Comparison of ENCODE assay signal across 32 cellular contexts in the genomic region with DNA sequence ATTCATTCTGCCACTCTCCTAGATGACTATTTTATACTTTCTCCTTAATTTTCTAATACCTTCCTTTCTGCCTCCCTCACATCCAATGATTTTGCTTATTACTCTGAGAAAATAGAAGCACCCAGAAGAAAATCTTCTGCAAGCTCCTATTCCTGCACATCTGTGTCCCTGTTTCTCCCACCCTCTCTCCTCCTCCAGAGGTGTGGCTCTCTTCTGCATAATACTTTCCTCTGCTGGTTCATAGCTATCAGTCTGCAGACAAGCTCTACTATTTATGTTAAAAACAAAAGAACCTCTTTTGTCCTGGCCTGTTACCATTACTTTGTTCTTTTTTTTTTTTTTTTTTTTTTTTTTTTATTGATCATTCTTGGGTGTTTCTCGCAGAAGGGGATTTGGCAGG. TPM values are rescaled to one million over a fixed set of nuclear protein-coding genes. Genes with fewer than 3 reads are reported as not detected.
DNase-seq lines count a peak whose midpoint lies in the region; ATAC-seq, FAIRE-seq and TF ChIP-seq lines count a peak whose summit lies in the region.
"Had no signal": no experiment of that assay in that cellular context is flagged by ENCODE, and none has a peak within 500 bp of the region (broad histone marks: within the 10 kb centered on the region; RNA-seq: fewer than 3 reads in every experiment).

No MANE protein-coding gene starts in this region.

- H4K91ac ChIP-seq in mesenchymal stem cell (ENCODE audit: low read length), result no peak overlapping the region

- TF ChIP-seq CTCF in A549 (IDR thresholded peaks at IDR 0.05), result no peak
- no peak for TF ChIP-seq CTCF in Caco-2 (IDR thresholded peaks at IDR 0.05; ENCODE audit: insufficient read depth in 1 of 2, low read depth in 1 of 2, low read length in 1 of 2, severe bottlenecking in 1 of 2, unreplicated experiment in 1 of 2)
- TF ChIP-seq CTCF in neutrophil (IDR thresholded peaks at IDR 0.05), result no peak
- TF ChIP-seq CTCF in pancreas (IDR thresholded peaks at IDR 0.05), result no peak

- H3K4me3 ChIP-seq in A549 (no peak overlapping the region), Caco-2 (ENCODE audit: low read depth, low read length) (no peak overlapping the region), neutrophil (ENCODE audit: low read depth in 1 of 2, low read length in 1 of 2) (no peak overlapping the region), mesenchymal stem cell (ENCODE audit: insufficient read depth in 1 of 2, low read depth in 1 of 2, low read length in 2 of 2) (no peak overlapping the region), pancreas (no peak overlapping the region)
- H3K4me3 ChIP-seq: GM12878, GM23338, HAP-1, Peyer's patch had no signal

- no peak overlapping the region for H3K14ac ChIP-seq in mesenchymal stem cell (ENCODE audit: low read length in 2 of 2)

- H3K4me2 ChIP-seq in A549 (peak overlapping the region; percentile 40; the same call in 2 of the 3 replicates), mesenchymal stem cell (ENCODE audit: low read length, poor library complexity, severe bottlenecking) (no peak overlapping the region)
- H3K4me2 ChIP-seq: GM23338, KMS-11 had no signal

- H3K27me3 ChIP-seq in Caco-2 (replicated peaks; ENCODE audit: control insufficient read depth, insufficient read depth, low read length), result no peaks in the 10 kb centered on the region
- no peaks in the 10 kb centered on the region for H3K27me3 ChIP-seq in neutrophil
- no peaks in the 10 kb centered on the region for H3K27me3 ChIP-seq in mesenchymal stem cell (ENCODE audit: control insufficient read depth in 1 of 2, insufficient read depth in 1 of 2, low read length in 2 of 2)
- no peaks in the 10 kb centered on the region for H3K27me3 ChIP-seq in pancreas
- H3K27me3 ChIP-seq: Peyer's patch had no signal

- H2AFZ ChIP-seq in mesenchymal stem cell (ENCODE audit: low read depth, low read length), result no peak overlapping the region
- H2AFZ ChIP-seq: GM23338 had no signal

- POLR2A ChIA-PET in A549 (lab: Yijun Ruan, JAX), result no interaction called here
- POLR2A ChIA-PET in Caco-2 (lab: Charles Lee), result no interaction called here

- DNase-seq in A549 (ENCODE audit: low read depth in 1 of 2, low spot score in 1 of 2) (no peak), Caco-2 (no peak), mesenchymal stem cell (no peak), pancreas (no peak)
- DNase-seq in activated naive CD8-positive, alpha-beta T cell treated with anti-CD3 and anti-CD28 coated beads, Interleukin-2, amount 50 U/mL, for 24 hours, result no peak
- DNase-seq: AML-193; C1 segment of cervical spinal cord; CD8-positive, alpha-beta T cell; DMS 273 treated with DMSO at 0.1 percent for 48 hours; DMS79; EL; GDM1; HFFc6; NCI-H1092 treated with DMSO at 0.1 percent for 48 hours; NCI-H1436; NCI-H187; NCI-H2081 treated with DMSO at 0.1 percent for 48 hours; NCI-H2171 treated with DMSO at 0.1 percent for 48 hours; NCI-H446; NCI-H526; NCI-H82; NK-92 treated with Interleukin-12 subunit alpha and Interleukin-12 subunit beta, amount 100 ng/mL, for 24 hours; Peyer's patch; SHP77 treated with DMSO at 0.1 percent for 48 hours had no signal

- H3K23ac ChIP-seq in mesenchymal stem cell (ENCODE audit: low read length in 2 of 2), result no peak overlapping the region

- TF ChIP-seq RAD21 in A549 (conservative IDR thresholded peaks at IDR 0.05 in 1 of 2, IDR thresholded peaks at IDR 0.05 in 1 of 2), result no peak

- H3K9ac ChIP-seq in mesenchymal stem cell (ENCODE audit: low read length), result no peak overlapping the region
- H3K9ac ChIP-seq: KMS-11 had no signal

- peaks cover 17% of the 10 kb centered on the region for H3K36me3 Mint-ChIP-seq in Caco-2 (ENCODE audit: insufficient read depth, unreplicated experiment)
- no peaks in the 10 kb centered on the region for H3K36me3 Mint-ChIP-seq in activated naive CD8-positive, alpha-beta T cell treated with anti-CD3 and anti-CD28 coated beads, Interleukin-2, amount 50 U/mL, for 24 hours (ENCODE audit: low read depth)

- H3K9me3 ChIP-seq in A549, result no peaks in the 10 kb centered on the region
- no peaks in the 10 kb centered on the region for H3K9me3 ChIP-seq in Caco-2
- H3K9me3 ChIP-seq in neutrophil, result no peaks in the 10 kb centered on the region
- no peaks in the 10 kb centered on the region for H3K9me3 ChIP-seq in mesenchymal stem cell (ENCODE audit: control insufficient read depth, low read length)
- H3K9me3 ChIP-seq in pancreas, result no peaks in the 10 kb centered on the region
- H3K9me3 ChIP-seq: HAP-1, Peyer's patch had no signal

- H3K4me1 Mint-ChIP-seq in Caco-2 (ENCODE audit: low read depth, unreplicated experiment), result peaks cover 61% of the 10 kb centered on the region
- peaks cover 15% of the 10 kb centered on the region for H3K4me1 Mint-ChIP-seq in activated naive CD8-positive, alpha-beta T cell treated with anti-CD3 and anti-CD28 coated beads, Interleukin-2, amount 50 U/mL, for 24 hours

- H3K4ac ChIP-seq in mesenchymal stem cell (ENCODE audit: low read depth in 1 of 2, low read length in 2 of 2), result no peak overlapping the region

- no peak overlapping the region for H2BK15ac ChIP-seq in mesenchymal stem cell (ENCODE audit: low read depth, poor library complexity, severe bottlenecking)

- H3K4me1 ChIP-seq in A549, result peaks cover 74% of the 10 kb centered on the region
- H3K4me1 ChIP-seq in Caco-2, result peaks cover 46% of the 10 kb centered on the region
- H3K4me1 ChIP-seq in neutrophil (ENCODE audit: control insufficient read depth in 1 of 2, insufficient read depth in 1 of 2, low read depth in 1 of 2, low read length in 1 of 2), result peaks cover 40 to 48% of the 10 kb centered on the region in 2 experiments
- no peaks in the 10 kb centered on the region for H3K4me1 ChIP-seq in mesenchymal stem cell (ENCODE audit: control insufficient read depth, insufficient read depth, low read depth, low read length)
- H3K4me1 ChIP-seq in pancreas, result peaks cover 11 to 21% (median 15%) of the 10 kb centered on the region in 3 donors

- no peak for FAIRE-seq in A549 (lab: Jason Lieb, UNC)
- no peak for FAIRE-seq in pancreas (lab: Jason Lieb, UNC)
- FAIRE-seq: A204.1, GM12878 had no signal

- H2BK12ac ChIP-seq in mesenchymal stem cell (ENCODE audit: low read length in 2 of 2), result no peak overlapping the region

- CTCF ChIA-PET in A549 (lab: Yijun Ruan, JAX) (interaction anchor here (0.7 to 1.4 kb wide), 2 partner anchors 8 to 10 kb away, joined by 3 to 4 read pairs; no protein-coding TSS in a partner anchor), Caco-2 (lab: Charles Lee) (interaction anchor here (0.6 to 1.0 kb wide), 4 partner anchors 8 to 205 kb away, joined by 3 to 7 read pairs (median 4); no protein-coding TSS in a partner anchor)

- H3K27me3 Mint-ChIP-seq in Caco-2 (ENCODE audit: insufficient read depth, unreplicated experiment), result no peaks in the 10 kb centered on the region
- no peaks in the 10 kb centered on the region for H3K27me3 Mint-ChIP-seq in activated naive CD8-positive, alpha-beta T cell treated with anti-CD3 and anti-CD28 coated beads, Interleukin-2, amount 50 U/mL, for 24 hours
- H3K27me3 Mint-ChIP-seq: IgD-negative memory B cell had no signal

- H3K79me1 ChIP-seq in mesenchymal stem cell (replicated peaks; ENCODE audit: low read length, poor library complexity, severe bottlenecking), result peaks cover 8% of the 10 kb centered on the region

- WGBS in A549 (ENCODE audit: missing lambda C conversion rate), result no CpG with 5 or more reads among the region's 1 CpG
- no CpG with 5 or more reads among the region's 1 CpG for WGBS in mesenchymal stem cell
- no CpG with 5 or more reads among the region's 1 CpG for WGBS in pancreas, 2 donors

- no peak overlapping the region for H3K4me3 Mint-ChIP-seq in Caco-2 (ENCODE audit: unreplicated experiment)
- no peak overlapping the region for H3K4me3 Mint-ChIP-seq in activated naive CD8-positive, alpha-beta T cell treated with anti-CD3 and anti-CD28 coated beads, Interleukin-2, amount 50 U/mL, for 24 hours
- H3K4me3 Mint-ChIP-seq: CD8-positive, alpha-beta T cell; GM23338; HFFc6; IgD-negative memory B cell had no signal

- H3K36me3 ChIP-seq in Caco-2 (ENCODE audit: control insufficient read depth, insufficient read depth, low read length) (no peaks in the 10 kb centered on the region), neutrophil (no peaks in the 10 kb centered on the region), mesenchymal stem cell (ENCODE audit: control insufficient read depth in 1 of 2, insufficient read depth in 2 of 2, low read depth in 1 of 2, low read length in 2 of 2) (peaks cover 0 to 6% of the 10 kb centered on the region in 2 experiments), pancreas (no peaks in the 10 kb centered on the region)
- H3K36me3 ChIP-seq: HAP-1, Peyer's patch had no signal

- no peak for TF ChIP-seq POLR2A in A549 (IDR thresholded peaks at IDR 0.05; ENCODE audit: low read length)

- H2BK5ac ChIP-seq in mesenchymal stem cell (ENCODE audit: low read depth, low read length, poor library complexity, severe bottlenecking), result no peak overlapping the region

- no peak for TF ChIP-seq EP300 in A549 (IDR thresholded peaks at IDR 0.05)

- no peak overlapping the region for H2BK120ac ChIP-seq in mesenchymal stem cell (ENCODE audit: low read depth, low read length)

- ATAC-seq in A549, result peak in 1 of 2 experiments; percentile 30; a peak in 1 of 6 replicates
- no peak for ATAC-seq in activated naive CD8-positive, alpha-beta T cell treated with anti-CD3 and anti-CD28 coated beads, Interleukin-2, amount 50 U/mL, for 24 hours
- ATAC-seq in pancreas, result no peak
- ATAC-seq in GM19463 (IDR thresholded peaks at IDR 0.05; ENCODE audit: unreplicated experiment), result no peak
- ATAC-seq: CD8-positive, alpha-beta T cell; GM12878; GM23338 had no signal

- no TSS peak for BruUV-seq in Caco-2 (replicated peaks; lab: Mats Ljungman, UMichigan)

- intact Hi-C loops in Caco-2 (cut with micrococcal nuclease; ENCODE audit: unreplicated experiment) (no loop called here), pancreas (cut with DNase I) (no loop called here)

- H4K8ac ChIP-seq in mesenchymal stem cell (ENCODE audit: low read length), result no peak overlapping the region

- peak overlapping the region; percentile 2 for H3K27ac Mint-ChIP-seq in Caco-2 (ENCODE audit: unreplicated experiment)
- peak overlapping the region; percentile 25 for H3K27ac Mint-ChIP-seq in activated naive CD8-positive, alpha-beta T cell treated with anti-CD3 and anti-CD28 coated beads, Interleukin-2, amount 50 U/mL, for 24 hours
- H3K27ac Mint-ChIP-seq: CD8-positive, alpha-beta T cell; GM23338; HFFc6; IgD-negative memory B cell had no signal

- H3K9me3 Mint-ChIP-seq in Caco-2 (ENCODE audit: unreplicated experiment), result peaks cover 9% of the 10 kb centered on the region
- H3K9me3 Mint-ChIP-seq in activated naive CD8-positive, alpha-beta T cell treated with anti-CD3 and anti-CD28 coated beads, Interleukin-2, amount 50 U/mL, for 24 hours, result no peaks in the 10 kb centered on the region
- H3K9me3 Mint-ChIP-seq: CD8-positive, alpha-beta T cell; GM23338; HFFc6; IgD-negative memory B cell had no signal

- no peak overlapping the region for H3K18ac ChIP-seq in mesenchymal stem cell (ENCODE audit: low read depth in 1 of 2, low read length in 2 of 2)

- no peak overlapping the region for H2AK5ac ChIP-seq in mesenchymal stem cell (ENCODE audit: low read length, severe bottlenecking)

- H3K27ac ChIP-seq in A549 (peak overlapping the region in 1 of 2 experiments; percentile 23; a peak in 1 of 6 replicates), neutrophil (peak overlapping the region; percentile 56), mesenchymal stem cell (ENCODE audit: low read length, poor library complexity, severe bottlenecking) (no peak overlapping the region), pancreas (no peak overlapping the region)
- H3K27ac ChIP-seq: KMS-11, Peyer's patch had no signal

RNA-seq across cellular contexts. Expression of a gene that starts 34.3 kb away (rescaled TPM):
- polyA plus RNA-seq in A549 (2011; rRNA removed) (160 and 209 TPM in 2 replicates), A549 (2017; fragmentation: RNase III; extraction: RNeasy Plus Mini Kit Qiagen cat#74134 plus additional on column Dnase treatment) (89.1 to 142 TPM (median 128 TPM) in 3 replicates), pancreas (10 to 100 TPM in 1 of 2 donors, 1 to 10 TPM in 1; 4.7 to 14.9 TPM)
- polyA plus RNA-seq in A549 (2012; cell fraction: cytosol; rRNA removed), result 35.0 and 40.1 TPM in 2 replicates
- 48.9 and 60.2 TPM in 2 replicates for polyA plus RNA-seq in A549 (2012; cell fraction: nucleus; rRNA removed)
- polyA minus RNA-seq in A549 (2011; rRNA and poly(A)+ RNA removed), result 149 and 161 TPM in 2 replicates
- total RNA-seq in Caco-2 (2022) (181 and 185 TPM in 2 replicates), pancreas (10 to 100 TPM; 14.0 to 32.0 (median 16.6) TPM)
- 148 TPM for polyA plus RNA-seq in mesenchymal stem cell (2013, experiment 1 of 2)
- polyA plus RNA-seq in mesenchymal stem cell (2013, experiment 2 of 2), result 157 TPM
